44 cellular contexts compared by ENCODE assay signal in genomic region chr12:50955697-50956096, GRCh38. TPM values are rescaled to one million over a fixed set of nuclear protein-coding genes. Genes with fewer than 3 reads are reported as not detected.
"Had no signal": no experiment of that assay in that cellular context is flagged by ENCODE, and none has a peak within 500 bp of the region (broad histone marks: within the 10 kb centered on the region; RNA-seq: fewer than 3 reads in every experiment).

No MANE protein-coding gene starts in this region.

- H3K4me1 Mint-ChIP-seq: activated T-helper 17 cell treated with anti-CD3 and anti-CD28 coated beads, Interleukin-2, amount 50 U/mL, for 72 hours; brain; central memory CD8-positive, alpha-beta T cell had no signal

- H3K4me1 ChIP-seq: adrenal gland, ascending aorta, body of pancreas, breast epithelium had no signal

- H3K4me3 ChIP-seq: adrenal gland, ascending aorta, body of pancreas, breast epithelium, cardiac muscle cell had no signal

- ATAC-seq: activated naive CD4-positive, alpha-beta T cell treated with anti-CD3 and anti-CD28 coated beads, Interleukin-2, amount 50 U/mL, for 72 hours; activated naive CD8-positive, alpha-beta T cell treated with anti-CD3 and anti-CD28 coated beads, Interleukin-2, amount 50 U/mL, for 24 hours; activated T-cell treated with anti-CD3 and anti-CD28 coated beads, Interleukin-2, amount 50 U/mL, for 4 hours; activated T-cell treated with anti-CD3 and anti-CD28 coated beads, Interleukin-2, amount 50 U/mL, for 72 hours; activated T-helper 17 cell treated with anti-CD3 and anti-CD28 coated beads, Interleukin-2, amount 50 U/mL, for 72 hours; body of pancreas had no signal

- H3K27ac ChIP-seq: adrenal gland, ascending aorta, body of pancreas, brain microvascular endothelial cell, breast epithelium, cardiac muscle cell had no signal

- H3K27ac Mint-ChIP-seq: activated naive CD4-positive, alpha-beta T cell treated with anti-CD3 and anti-CD28 coated beads for 36 hours; activated naive CD4-positive, alpha-beta T cell treated with anti-CD3 and anti-CD28 coated beads, Interleukin-2, amount 10 ng/mL, durations not matched to agents 7 days and 5 days; activated naive CD4-positive, alpha-beta T cell treated with anti-CD3 and anti-CD28 coated beads, Interleukin-2, amount 50 U/mL, for 24 hours; activated naive CD4-positive, alpha-beta T cell treated with anti-CD3 and anti-CD28 coated beads, Interleukin-2, amount 50 U/mL, for 72 hours; activated naive CD8-positive, alpha-beta T cell; activated naive CD8-positive, alpha-beta T cell treated with anti-CD3 and anti-CD28 coated beads for 36 hours; activated naive CD8-positive, alpha-beta T cell treated with anti-CD3 and anti-CD28 coated beads, Interleukin-2, amount 10 ng/mL, durations not matched to agents 7 days and 5 days; activated naive CD8-positive, alpha-beta T cell treated with anti-CD3 and anti-CD28 coated beads, Interleukin-2, amount 50 U/mL, for 24 hours; activated T-cell treated with anti-CD3 and anti-CD28 coated beads, Interleukin-2, amount 50 U/mL, for 24 hours; activated T-cell treated with anti-CD3 and anti-CD28 coated beads, Interleukin-2, amount 50 U/mL, for 72 hours; activated T-helper 1 cell treated with anti-CD3 and anti-CD28 coated beads, Interleukin-12 subunit alpha, Interleukin-12 subunit beta, Interleukin-2, Interleukin-4 antibody, amounts not matched to agents 30 ng/mL and 10 ng/mL and 1 ng/mL, durations not matched to agents 14 hours and 24 hours and 36 hours; activated T-helper 17 cell treated with anti-CD3 and anti-CD28 coated beads, Interleukin-2, amount 50 U/mL, for 72 hours; activated T-helper 2 cell treated with anti-CD3 and anti-CD28 coated beads, Interferon-gamma antibody, Interleukin-2, Interleukin-4, amounts not matched to agents 10 μg/mL and 5 μg/mL and 100 μg/mL, durations not matched to agents 14 hours and 24 hours and 36 hours; brain had no signal

- H3K27me3 Mint-ChIP-seq: activated naive CD4-positive, alpha-beta T cell treated with anti-CD3 and anti-CD28 coated beads, Interleukin-2, amount 10 ng/mL, durations not matched to agents 7 days and 5 days; activated naive CD4-positive, alpha-beta T cell treated with anti-CD3 and anti-CD28 coated beads, Interleukin-2, amount 50 U/mL, for 24 hours; activated naive CD8-positive, alpha-beta T cell; activated naive CD8-positive, alpha-beta T cell treated with anti-CD3 and anti-CD28 coated beads for 36 hours; activated naive CD8-positive, alpha-beta T cell treated with anti-CD3 and anti-CD28 coated beads, Interleukin-2, amount 10 ng/mL, durations not matched to agents 7 days and 5 days; activated naive CD8-positive, alpha-beta T cell treated with anti-CD3 and anti-CD28 coated beads, Interleukin-2, amount 50 U/mL, for 24 hours; activated T-cell treated with anti-CD3 and anti-CD28 coated beads, Interleukin-2, amount 50 U/mL, for 24 hours; activated T-helper 17 cell treated with anti-CD3 and anti-CD28 coated beads, Interleukin-2, amount 50 U/mL, for 72 hours; central memory CD8-positive, alpha-beta T cell had no signal

- H3K4me3 Mint-ChIP-seq: activated naive CD4-positive, alpha-beta T cell treated with anti-CD3 and anti-CD28 coated beads for 36 hours; activated naive CD4-positive, alpha-beta T cell treated with anti-CD3 and anti-CD28 coated beads, Interleukin-2, amount 10 ng/mL, durations not matched to agents 7 days and 5 days; activated naive CD4-positive, alpha-beta T cell treated with anti-CD3 and anti-CD28 coated beads, Interleukin-2, amount 50 U/mL, for 24 hours; activated naive CD8-positive, alpha-beta T cell; activated naive CD8-positive, alpha-beta T cell treated with anti-CD3 and anti-CD28 coated beads for 36 hours; activated naive CD8-positive, alpha-beta T cell treated with anti-CD3 and anti-CD28 coated beads, Interleukin-2, amount 10 ng/mL, durations not matched to agents 7 days and 5 days; activated naive CD8-positive, alpha-beta T cell treated with anti-CD3 and anti-CD28 coated beads, Interleukin-2, amount 50 U/mL, for 24 hours; activated T-cell treated with anti-CD3 and anti-CD28 coated beads, Interleukin-2, amount 50 U/mL, for 24 hours; activated T-cell treated with anti-CD3 and anti-CD28 coated beads, Interleukin-2, amount 50 U/mL, for 4 hours; activated T-cell treated with anti-CD3 and anti-CD28 coated beads, Interleukin-2, amount 50 U/mL, for 72 hours; activated T-helper 1 cell treated with anti-CD3 and anti-CD28 coated beads, Interleukin-12 subunit alpha, Interleukin-12 subunit beta, Interleukin-2, Interleukin-4 antibody, amounts not matched to agents 30 ng/mL and 10 ng/mL and 1 ng/mL, durations not matched to agents 14 hours and 24 hours and 36 hours; activated T-helper 17 cell treated with anti-CD3 and anti-CD28 coated beads, Interleukin-2, amount 50 U/mL, for 72 hours; brain; central memory CD8-positive, alpha-beta T cell had no signal

- H3K36me3 Mint-ChIP-seq: activated naive CD4-positive, alpha-beta T cell treated with anti-CD3 and anti-CD28 coated beads, Interleukin-2, amount 10 ng/mL, durations not matched to agents 7 days and 5 days; activated naive CD4-positive, alpha-beta T cell treated with anti-CD3 and anti-CD28 coated beads, Interleukin-2, amount 50 U/mL, for 24 hours; activated naive CD4-positive, alpha-beta T cell treated with anti-CD3 and anti-CD28 coated beads, Interleukin-2, amount 50 U/mL, for 72 hours; activated naive CD8-positive, alpha-beta T cell treated with anti-CD3 and anti-CD28 coated beads for 36 hours; activated naive CD8-positive, alpha-beta T cell treated with anti-CD3 and anti-CD28 coated beads, Interleukin-2, amount 10 ng/mL, durations not matched to agents 7 days and 5 days; brain had no signal

- H3K36me3 ChIP-seq: adrenal gland, brain microvascular endothelial cell, breast epithelium, cardiac muscle cell had no signal

- H3K27me3 ChIP-seq: adrenal gland, ascending aorta, body of pancreas, brain microvascular endothelial cell, breast epithelium, cardiac muscle cell had no signal

- H3K9me3 Mint-ChIP-seq: activated naive CD4-positive, alpha-beta T cell treated with anti-CD3 and anti-CD28 coated beads for 36 hours; activated naive CD4-positive, alpha-beta T cell treated with anti-CD3 and anti-CD28 coated beads, Interleukin-2, amount 10 ng/mL, durations not matched to agents 7 days and 5 days; activated naive CD4-positive, alpha-beta T cell treated with anti-CD3 and anti-CD28 coated beads, Interleukin-2, amount 50 U/mL, for 24 hours; activated naive CD4-positive, alpha-beta T cell treated with anti-CD3 and anti-CD28 coated beads, Interleukin-2, amount 50 U/mL, for 72 hours; activated naive CD8-positive, alpha-beta T cell treated with anti-CD3 and anti-CD28 coated beads for 36 hours; activated naive CD8-positive, alpha-beta T cell treated with anti-CD3 and anti-CD28 coated beads, Interleukin-2, amount 10 ng/mL, durations not matched to agents 7 days and 5 days; activated naive CD8-positive, alpha-beta T cell treated with anti-CD3 and anti-CD28 coated beads, Interleukin-2, amount 50 U/mL, for 24 hours; activated T-cell treated with anti-CD3 and anti-CD28 coated beads, Interleukin-2, amount 50 U/mL, for 24 hours; activated T-cell treated with anti-CD3 and anti-CD28 coated beads, Interleukin-2, amount 50 U/mL, for 4 hours; activated T-cell treated with anti-CD3 and anti-CD28 coated beads, Interleukin-2, amount 50 U/mL, for 72 hours; activated T-helper 1 cell treated with anti-CD3 and anti-CD28 coated beads, Interleukin-12 subunit alpha, Interleukin-12 subunit beta, Interleukin-2, Interleukin-4 antibody, amounts not matched to agents 30 ng/mL and 10 ng/mL and 1 ng/mL, durations not matched to agents 14 hours and 24 hours and 36 hours; activated T-helper 17 cell treated with anti-CD3 and anti-CD28 coated beads, Interleukin-2, amount 50 U/mL, for 72 hours; activated T-helper 2 cell treated with anti-CD3 and anti-CD28 coated beads, Interferon-gamma antibody, Interleukin-2, Interleukin-4, amounts not matched to agents 10 μg/mL and 5 μg/mL and 100 μg/mL, durations not matched to agents 14 hours and 24 hours and 36 hours; brain; central memory CD8-positive, alpha-beta T cell had no signal

- H3K9me3 ChIP-seq: adrenal gland, ascending aorta, body of pancreas, breast epithelium had no signal

- DNase-seq: activated effector memory CD4-positive, alpha-beta T cell treated with anti-CD3 and anti-CD28 coated beads, Interleukin-2, amount 50 U/mL, for 16 hours; activated effector memory CD4-positive, alpha-beta T cell treated with Interleukin-2 at 50 U/mL for 16 hours; activated gamma-delta T cell; activated gamma-delta T cell treated with Interleukin-2 at 50 U/mL for 16 hours; activated naive CD4-positive, alpha-beta T cell; activated naive CD4-positive, alpha-beta T cell treated with anti-CD3 and anti-CD28 coated beads for 36 hours; activated naive CD4-positive, alpha-beta T cell treated with anti-CD3 and anti-CD28 coated beads, Interleukin-2, amount 10 ng/mL, durations not matched to agents 7 days and 5 days; activated naive CD4-positive, alpha-beta T cell treated with anti-CD3 and anti-CD28 coated beads, Interleukin-2, amount 50 U/mL, for 16 hours; activated naive CD4-positive, alpha-beta T cell treated with Interleukin-2 at 50 U/mL for 16 hours; activated naive CD8-positive, alpha-beta T cell treated with anti-CD3 and anti-CD28 coated beads for 36 hours; activated naive CD8-positive, alpha-beta T cell treated with anti-CD3 and anti-CD28 coated beads, Interleukin-2, amount 10 ng/mL, durations not matched to agents 7 days and 5 days; activated naive CD8-positive, alpha-beta T cell treated with anti-CD3 and anti-CD28 coated beads, Interleukin-2, amount 50 U/mL, for 24 hours; activated T-cell treated with anti-CD3 and anti-CD28 coated beads, Interleukin-2, amount 50 U/mL, for 1 hour; activated T-cell treated with anti-CD3 and anti-CD28 coated beads, Interleukin-2, amount 50 U/mL, for 24 hours; activated T-cell treated with anti-CD3 and anti-CD28 coated beads, Interleukin-2, amount 50 U/mL, for 4 hours; activated T-cell treated with anti-CD3 and anti-CD28 coated beads, Interleukin-2, amount 50 U/mL, for 48 hours; activated T-cell treated with anti-CD3 and anti-CD28 coated beads, Interleukin-2, amount 50 U/mL, for 72 hours; adrenal gland; amniotic stem cell; amygdala; anterior cingulate cortex; aorta; body of pancreas; brain microvascular endothelial cell; caudate nucleus; central memory CD4-positive, alpha-beta T cell; cerebellar nuclear complex had no signal

RNA-seq across cellular contexts. Expression of gene HIGD1C, which starts 3.4 kb away (rescaled TPM):
- total RNA-seq: activated naive CD4-positive, alpha-beta T cell treated with anti-CD3 and anti-CD28 coated beads for 36 hours; activated naive CD4-positive, alpha-beta T cell treated with anti-CD3 and anti-CD28 coated beads, Interleukin-2, amount 50 U/mL, for 72 hours; activated naive CD8-positive, alpha-beta T cell treated with anti-CD3 and anti-CD28 coated beads for 36 hours; activated naive CD8-positive, alpha-beta T cell treated with anti-CD3 and anti-CD28 coated beads, Interleukin-2, amount 10 ng/mL, durations not matched to agents 7 days and 5 days; activated T-cell treated with anti-CD3 and anti-CD28 coated beads, Interleukin-2, amount 50 U/mL, for 4 hours; activated T-cell treated with anti-CD3 and anti-CD28 coated beads, Interleukin-2, amount 50 U/mL, for 72 hours; activated T-helper 1 cell treated with anti-CD3 and anti-CD28 coated beads, Interleukin-12 subunit alpha, Interleukin-12 subunit beta, Interleukin-2, Interleukin-4 antibody, amounts not matched to agents 30 ng/mL and 10 ng/mL and 1 ng/mL, durations not matched to agents 14 hours and 24 hours and 36 hours; activated T-helper 17 cell treated with anti-CD3 and anti-CD28 coated beads, Interleukin-2, amount 50 U/mL, for 72 hours; activated T-helper 2 cell treated with anti-CD3 and anti-CD28 coated beads, Interferon-gamma antibody, Interleukin-2, Interleukin-4, amounts not matched to agents 10 μg/mL and 5 μg/mL and 100 μg/mL, durations not matched to agents 14 hours and 24 hours and 36 hours; adrenal gland; aorta; ascending aorta; astrocyte; body of pancreas; breast epithelium; bronchial epithelial cell; cardiac muscle cell; cardiac septum; cerebellum; chondrocyte had no signal
- polyA plus RNA-seq: adipose tissue, adrenal gland, aorta, cardiac muscle cell had no signal
